Comparison of ENCODE assay signal across 23 cellular contexts in the genomic region with DNA sequence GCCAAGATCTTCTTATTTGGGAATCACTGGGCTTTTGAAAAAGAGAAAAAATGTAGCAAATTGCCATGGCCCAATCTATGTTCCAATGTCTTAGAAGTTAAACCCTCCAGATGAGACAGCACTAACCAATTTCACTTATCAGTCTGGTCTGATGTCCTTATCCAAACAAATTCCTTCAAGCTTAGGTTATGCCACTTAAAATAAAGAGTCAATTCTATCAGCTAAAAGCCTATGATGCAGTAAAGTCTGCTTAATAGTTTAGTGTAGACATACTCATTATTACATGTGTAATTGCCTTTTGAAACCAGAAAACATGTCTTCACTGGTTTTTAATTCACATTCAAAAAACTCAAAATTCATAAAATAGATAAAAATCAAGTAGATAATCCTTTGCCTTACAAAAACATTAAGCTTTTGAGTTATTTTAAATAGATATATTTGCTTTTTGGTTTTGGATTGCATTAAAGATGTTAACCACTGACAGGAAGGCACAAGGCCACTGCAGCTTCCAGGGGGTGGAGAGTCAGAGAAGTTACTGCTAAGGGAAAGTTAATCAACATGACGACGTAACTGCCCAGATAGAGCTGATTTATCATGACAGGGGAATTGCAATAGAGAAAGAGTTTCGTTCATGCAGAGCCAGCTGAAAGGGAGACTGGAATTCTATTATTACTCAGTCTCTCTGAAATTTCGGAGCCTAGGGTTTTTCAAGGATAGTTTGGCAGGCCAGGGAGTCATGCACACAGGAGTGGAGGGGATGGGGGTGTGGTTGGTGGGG.
DNase-seq lines count a peak whose midpoint lies in the region; ATAC-seq, FAIRE-seq and TF ChIP-seq lines count a peak whose summit lies in the region.
"Had no signal": no experiment of that assay in that cellular context is flagged by ENCODE, and none has a peak within 500 bp of the region (broad histone marks: within the 10 kb centered on the region; RNA-seq: fewer than 3 reads in every experiment).

No MANE protein-coding gene starts in this region.

- peak; percentile 20 for FAIRE-seq in urothelium cell line (lab: Jason Lieb, UNC)
- FAIRE-seq: GM19239, H54, HepG2 had no signal

- no peaks in the 10 kb centered on the region for H3K79me1 ChIP-seq in mesenchymal stem cell (replicated peaks; ENCODE audit: low read length, poor library complexity, severe bottlenecking)

- H3K4me1 ChIP-seq in mesenchymal stem cell (ENCODE audit: control insufficient read depth, insufficient read depth, low read depth, low read length): no peaks in the 10 kb centered on the region
- H3K4me1 ChIP-seq: SJSA1 had no signal

- H3K27me3 Mint-ChIP-seq in CD14-positive monocyte (ENCODE audit: low read depth in 3 of 3): peaks cover 2 to 7% (median 5%) of the 10 kb centered on the region in 3 donors

- no peaks in the 10 kb centered on the region for H3K36me3 Mint-ChIP-seq in CD14-positive monocyte
- H3K36me3 Mint-ChIP-seq: CD8-positive, alpha-beta T cell had no signal

- no peak overlapping the region for H3K27ac ChIP-seq in mesenchymal stem cell (ENCODE audit: low read length, poor library complexity, severe bottlenecking)
- H3K27ac ChIP-seq: SJSA1 had no signal

- H3K4me3 ChIP-seq in mesenchymal stem cell (ENCODE audit: insufficient read depth in 1 of 2, low read depth in 1 of 2, low read length in 2 of 2): no peak overlapping the region
- H3K4me3 ChIP-seq: SJSA1 had no signal

- H3K4me2 ChIP-seq in mesenchymal stem cell (ENCODE audit: low read length, poor library complexity, severe bottlenecking): no peak overlapping the region

- no peak overlapping the region for H2AFZ ChIP-seq in mesenchymal stem cell (ENCODE audit: low read depth, low read length)

- no peak overlapping the region for H4K91ac ChIP-seq in mesenchymal stem cell (ENCODE audit: low read length)

- ATAC-seq in HG02970 (IDR thresholded peaks at IDR 0.05; ENCODE audit: low FRiP score, unreplicated experiment): no peak
- ATAC-seq: CD8-positive, alpha-beta T cell; HepG2; PC-3 had no signal

- no peak overlapping the region for H2AK5ac ChIP-seq in mesenchymal stem cell (ENCODE audit: low read length, severe bottlenecking)

- peaks cover 0 to 3% (median 0%) of the 10 kb centered on the region in 7 donors for H3K9me3 Mint-ChIP-seq in CD14-positive monocyte
- H3K9me3 Mint-ChIP-seq: CD8-positive, alpha-beta T cell had no signal

- H3K9me3 ChIP-seq in mesenchymal stem cell (ENCODE audit: control insufficient read depth, low read length): no peaks in the 10 kb centered on the region
- H3K9me3 ChIP-seq: SJSA1 had no signal

- peak; percentile 48 for DNase-seq in NCI-H2227 (lab: John Stamatoyannopoulos, UW; ENCODE audit: unreplicated experiment)
- DNase-seq in astrocyte of the hippocampus (ENCODE audit: low read depth, low spot score): peak; percentile 21
- DNase-seq in mesenchymal stem cell: peak; percentile 16
- DNase-seq in urothelium cell line (ENCODE audit: low spot score): no peak
- no peak for DNase-seq in CD14-positive monocyte (ENCODE audit: low spot score)
- no peak for DNase-seq in NCI-H446 treated with DMSO at 0.1 percent for 48 hours (lab: John Stamatoyannopoulos, UW)
- DNase-seq: C1 segment of cervical spinal cord; CD8-positive, alpha-beta T cell; DND-41; Karpas-422; NCI-H1092; NCI-H1417 treated with DMSO at 0.1 percent for 48 hours; NCI-H1694 treated with DMSO at 0.1 percent for 48 hours; NCI-H2081; NCI-H524 treated with DMSO at 0.1 percent for 48 hours; NCI-H774; PC-3; T-helper 1 cell had no signal

- H2BK15ac ChIP-seq in mesenchymal stem cell (ENCODE audit: low read depth, poor library complexity, severe bottlenecking): no peak overlapping the region

- TF ChIP-seq CTCF in CD14-positive monocyte (IDR thresholded peaks at IDR 0.05): no peak

- no peak overlapping the region for H3K9ac ChIP-seq in mesenchymal stem cell (ENCODE audit: low read length)

- H3K14ac ChIP-seq in mesenchymal stem cell (ENCODE audit: low read length in 2 of 2): no peak overlapping the region

- no peak overlapping the region for H2BK12ac ChIP-seq in mesenchymal stem cell (ENCODE audit: low read length in 2 of 2)

- H4K8ac ChIP-seq in mesenchymal stem cell (ENCODE audit: low read length): no peak overlapping the region

- H3K23ac ChIP-seq in mesenchymal stem cell (ENCODE audit: low read length in 2 of 2): no peak overlapping the region

- H3K36me3 ChIP-seq in mesenchymal stem cell (ENCODE audit: control insufficient read depth in 1 of 2, insufficient read depth in 2 of 2, low read depth in 1 of 2, low read length in 2 of 2): no peaks in the 10 kb centered on the region
- H3K36me3 ChIP-seq: SJSA1 had no signal

- peaks cover 0 to 3% of the 10 kb centered on the region in 2 experiments for H3K27me3 ChIP-seq in mesenchymal stem cell (ENCODE audit: control insufficient read depth in 1 of 2, insufficient read depth in 1 of 2, low read length in 2 of 2)
- H3K27me3 ChIP-seq: SJSA1 had no signal

- no peak overlapping the region for H2BK120ac ChIP-seq in mesenchymal stem cell (ENCODE audit: low read depth, low read length)

- intact Hi-C loops in CD14-positive monocyte (cut with micrococcal nuclease): no loop called here

- no peak overlapping the region for H3K4ac ChIP-seq in mesenchymal stem cell (ENCODE audit: low read depth in 1 of 2, low read length in 2 of 2)

- no peak overlapping the region for H3K4me3 Mint-ChIP-seq in CD14-positive monocyte
- H3K4me3 Mint-ChIP-seq: CD8-positive, alpha-beta T cell had no signal

- no peaks in the 10 kb centered on the region for H3K4me1 Mint-ChIP-seq in CD14-positive monocyte

- WGBS in mesenchymal stem cell: 23% methylated on average over 4 of the region's 4 CpGs

- no peak overlapping the region for H2BK5ac ChIP-seq in mesenchymal stem cell (ENCODE audit: low read depth, low read length, poor library complexity, severe bottlenecking)

- H3K18ac ChIP-seq in mesenchymal stem cell (ENCODE audit: low read depth in 1 of 2, low read length in 2 of 2): no peak overlapping the region

- H3K27ac Mint-ChIP-seq in CD14-positive monocyte: no peak overlapping the region
- H3K27ac Mint-ChIP-seq: CD8-positive, alpha-beta T cell had no signal

Comparison
In these comparisons a context has a peak if more than half of its experiments do, and no peak if none do; other contexts are left out.
1. DNase-seq: peak in NCI-H2227 (single experiment), astrocyte of the hippocampus (single experiment) and mesenchymal stem cell (single experiment); none in urothelium cell line (single experiment), CD14-positive monocyte (single experiment) and NCI-H446 treated with DMSO at 0.1 percent for 48 hours (single experiment).